Comparison of ENCODE assay signal across 12 cellular contexts in genomic region chr2:227188292-227188691, GRCh38. TPM values are rescaled to one million over a fixed set of nuclear protein-coding genes. Genes with fewer than 3 reads are reported as not detected.
DNase-seq lines count a peak whose midpoint lies in the region; ATAC-seq, FAIRE-seq and TF ChIP-seq lines count a peak whose summit lies in the region.
"Had no signal": no experiment of that assay in that cellular context is flagged by ENCODE, and none has a peak within 500 bp of the region (broad histone marks: within the 10 kb centered on the region; RNA-seq: fewer than 3 reads in every experiment).

No MANE protein-coding gene starts in this region.

- in situ Hi-C loops in transverse colon (cut with MboI; ENCODE audit: low pct_ligation_motif_present in 1 of 4, low pct_unique_long_range_greater_than_20kb in 1 of 4, low sequenced_read_pairs in 3 of 4), result no loop called here

- H3K79me2 ChIP-seq in SK-N-SH (ENCODE audit: insufficient read depth), result no peaks in the 10 kb centered on the region

- peak overlapping the region; percentile 73; the same call in 1 of the 2 replicates for H2AFZ ChIP-seq in SK-N-SH (ENCODE audit: low read depth)

- H3K27me3 ChIP-seq in SK-N-SH (ENCODE audit: insufficient read depth), result no peaks in the 10 kb centered on the region
- no peaks in the 10 kb centered on the region for H3K27me3 ChIP-seq in right lobe of liver
- H3K27me3 ChIP-seq in transverse colon, result no peaks in the 10 kb centered on the region
- H3K27me3 ChIP-seq: sigmoid colon had no signal

- ATAC-seq in HG02763 (IDR thresholded peaks at IDR 0.05; ENCODE audit: unreplicated experiment), result peak; percentile 57
- peak in 3 of 4 donors; percentile 14 to 71 (median 31) for ATAC-seq in right lobe of liver
- ATAC-seq: Panc1 had no signal

- no peak overlapping the region for H3K4me3 ChIP-seq in SK-N-SH (ENCODE audit: low read depth in 2 of 2, low read length in 1 of 2)
- H3K4me3 ChIP-seq in right lobe of liver, result no peak overlapping the region
- H3K4me3 ChIP-seq in transverse colon, result no peak overlapping the region
- H3K4me3 ChIP-seq: sigmoid colon had no signal

- H3K4me1 ChIP-seq in SK-N-SH (ENCODE audit: control insufficient read depth in 1 of 2, insufficient read depth in 2 of 2, low read depth in 1 of 2, low read length in 1 of 2) (no peaks in the 10 kb centered on the region; a peak in 2 of 4 replicates), right lobe of liver (peaks cover 0 to 10% (median 0%) of the 10 kb centered on the region in 4 donors), transverse colon (no peaks in the 10 kb centered on the region)

- H3K27ac ChIP-seq in SK-N-SH (ENCODE audit: low read depth in 2 of 2, low read length in 1 of 2), result peak overlapping the region; percentile 39 to 67; a peak in 3 of 4 replicates
- H3K27ac ChIP-seq in right lobe of liver, result no peak overlapping the region
- H3K27ac ChIP-seq in transverse colon, result no peak overlapping the region

- TF ChIP-seq POLR2A in GM12892 (IDR thresholded peaks at IDR 0.05; ENCODE audit: low read depth, low read length) (peak; percentile 54; the same call in 1 of the 2 replicates), right lobe of liver (IDR thresholded peaks at IDR 0.05) (no peak), transverse colon (IDR thresholded peaks at IDR 0.05) (no peak)

- intact Hi-C loops in right lobe of liver (cut with DNase I), result no loop called here
- intact Hi-C loops in transverse colon (cut with DNase I; ENCODE audit: low total_unique reads), result no loop called here

- 15% methylated on average over 6 of the region's 6 CpGs for WGBS in SK-N-SH (ENCODE audit: low lambda C conversion rate)
- WGBS in right lobe of liver (ENCODE audit: insufficient coverage, low coverage, low lambda C conversion rate, missing lambda C conversion rate), result 38% methylated on average over 6 of the region's 6 CpGs
- 57 to 70% methylated on average over 5 to 6 of the region's 6 CpGs for WGBS in transverse colon (ENCODE audit: low coverage in 1 of 2), 2 donors

- no peaks in the 10 kb centered on the region for H3K9me2 ChIP-seq in SK-N-SH

- no peaks in the 10 kb centered on the region for H3K9me3 ChIP-seq in SK-N-SH
- no peaks in the 10 kb centered on the region for H3K9me3 ChIP-seq in right lobe of liver
- H3K9me3 ChIP-seq in transverse colon, result no peaks in the 10 kb centered on the region
- H3K9me3 ChIP-seq: sigmoid colon had no signal

- no peaks in the 10 kb centered on the region for H4K20me1 ChIP-seq in SK-N-SH (ENCODE audit: insufficient read depth)

- no peaks in the 10 kb centered on the region for H3F3A ChIP-seq in SK-N-SH (replicated peaks; ENCODE audit: insufficient read depth)

- CTCF ChIA-PET in SK-N-SH (lab: Yijun Ruan, JAX), result interaction anchor here (0.7 to 2.4 kb wide), 2 partner anchors 50 to 617 kb away, joined by 3 to 9 read pairs; no protein-coding TSS in a partner anchor

- no peak for TF ChIP-seq RAD21 in SK-N-SH (IDR thresholded peaks at IDR 0.05; ENCODE audit: low read length)

- H3K36me3 ChIP-seq in SK-N-SH (replicated peaks in 1 of 2; ENCODE audit: control insufficient read depth in 1 of 2, insufficient read depth in 2 of 2, low read length in 1 of 2) (no peaks in the 10 kb centered on the region), right lobe of liver (no peaks in the 10 kb centered on the region), transverse colon (no peaks in the 10 kb centered on the region)
- H3K36me3 ChIP-seq: sigmoid colon had no signal

- DNase-seq in GM12892 (ENCODE audit: insufficient read length) (peak; percentile 17), SK-N-SH (no peak), right lobe of liver (no peak), middle frontal gyrus (ENCODE audit: extremely low spot score, low spot score) (no peak), 8988T (no peak), transverse colon (no peak), NCI-H748 (lab: John Stamatoyannopoulos, UW; ENCODE audit: unreplicated experiment) (no peak)
- DNase-seq: activated T-cell treated with anti-CD3 and anti-CD28 coated beads, Interleukin-2, amount 50 U/mL, for 24 hours; DND-41; sigmoid colon had no signal

- H3K9ac ChIP-seq in SK-N-SH, result no peak overlapping the region

- H3K4me2 ChIP-seq in SK-N-SH, result peak overlapping the region; percentile 8; the same call in 1 of the 2 replicates

- TF ChIP-seq CTCF in SK-N-SH (IDR thresholded peaks at IDR 0.05) (no peak), right lobe of liver (IDR thresholded peaks at IDR 0.05) (no peak), transverse colon (IDR thresholded peaks at IDR 0.05) (no peak)

- TF ChIP-seq EP300 in SK-N-SH (IDR thresholded peaks at IDR 0.05; ENCODE audit: borderline replicate concordance in 1 of 2, low read depth in 1 of 2, low read length in 1 of 2), result no peak
- no peak for TF ChIP-seq EP300 in transverse colon (IDR thresholded peaks at IDR 0.05; ENCODE audit: low read depth)

- peak; percentile 90 for FAIRE-seq in GM12892 (lab: Jason Lieb, UNC)

- POLR2A ChIA-PET in SK-N-SH (lab: Yijun Ruan, JAX), result no interaction called here

TF ChIP-seq in SK-N-SH, 30 proteins besides CTCF, POLR2A, EP300 and RAD21:
- peak; percentile 84 for TF ChIP-seq MEF2A (IDR thresholded peaks at IDR 0.05; ENCODE audit: borderline replicate concordance, low read depth)
- TF ChIP-seq RFX5 (IDR thresholded peaks at IDR 0.05; ENCODE audit: low read length), result no peak
- TF ChIP-seq TAF1 (IDR thresholded peaks at IDR 0.05; ENCODE audit: borderline replicate concordance, low read depth, low read length), result no peak
- peak; percentile 65 for TF ChIP-seq TCF12 (IDR thresholded peaks at IDR 0.05)
- TF ChIP-seq FOXJ3 (CRISPR knock-in tag; IDR thresholded peaks at IDR 0.05), result no peak
- no peak for TF ChIP-seq NRF1 (IDR thresholded peaks at IDR 0.05; ENCODE audit: low read depth, low read length)
- peak; percentile 15; the same call in 1 of the 2 replicates for TF ChIP-seq GABPA (IDR thresholded peaks at IDR 0.05; ENCODE audit: low read depth)
- TF ChIP-seq YY1 (IDR thresholded peaks at IDR 0.05; ENCODE audit: low read depth), result no peak
- TF ChIP-seq FOSL2 (IDR thresholded peaks at IDR 0.05; ENCODE audit: borderline replicate concordance, low read depth), result peak; percentile 26; the same call in 1 of the 2 replicates
- TF ChIP-seq, protein P1, sequence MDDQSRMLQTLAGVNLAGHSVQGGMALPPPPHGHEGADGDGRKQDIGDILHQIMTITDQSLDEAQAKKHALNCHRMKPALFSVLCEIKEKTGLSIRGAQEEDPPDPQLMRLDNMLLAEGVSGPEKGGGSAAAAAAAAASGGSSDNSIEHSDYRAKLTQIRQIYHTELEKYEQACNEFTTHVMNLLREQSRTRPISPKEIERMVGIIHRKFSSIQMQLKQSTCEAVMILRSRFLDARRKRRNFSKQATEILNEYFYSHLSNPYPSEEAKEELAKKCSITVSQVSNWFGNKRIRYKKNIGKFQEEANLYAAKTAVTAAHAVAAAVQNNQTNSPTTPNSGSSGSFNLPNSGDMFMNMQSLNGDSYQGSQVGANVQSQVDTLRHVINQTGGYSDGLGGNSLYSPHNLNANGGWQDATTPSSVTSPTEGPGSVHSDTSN (IDR thresholded peaks at IDR 0.05), result 0 out of 2 replicates have a peak, but pooled peaks have one; percentile 15

RNA-seq across cellular contexts. Expression of gene COL4A3, which starts 23.9 kb away (rescaled TPM):
- 24.8 TPM for polyA plus RNA-seq in GM12892 (2012; ENCODE audit: missing spikeins)
- polyA plus RNA-seq in SK-N-SH (2012; rRNA removed), result not detected in 2 replicates
- not detected in 2 replicates for polyA plus RNA-seq in SK-N-SH (2012; cell fraction: cytosol; rRNA removed)
- polyA plus RNA-seq in SK-N-SH (2012; cell fraction: nucleus; rRNA removed), result not detected in 2 replicates
- 1 to 10 TPM in 3 of 6 experiments, under 1 TPM in 3; 0.12 to 1.6 (median 0.73) TPM for total RNA-seq in right lobe of liver
- 10 to 100 TPM in 1 of 4 donors, 1 to 10 TPM in 1, under 1 TPM in 1, not detected in 1; 0.41 to 20.9 (median 5.1) TPM for total RNA-seq in transverse colon

RNA-seq across cellular contexts. Expression of gene COL4A4, which starts 24.3 kb away (rescaled TPM):
- 2.8 TPM for polyA plus RNA-seq in GM12892 (2012; ENCODE audit: missing spikeins)
- polyA plus RNA-seq in SK-N-SH (2012; rRNA removed), result not detected in 2 replicates
- under 0.01 TPM in 1 of 2 replicates, not detected in the other for polyA plus RNA-seq in SK-N-SH (2012; cell fraction: cytosol; rRNA removed)
- polyA plus RNA-seq in SK-N-SH (2012; cell fraction: nucleus; rRNA removed), result not detected in 2 replicates
- total RNA-seq in right lobe of liver (1 to 10 TPM in 5 of 6 experiments, under 1 TPM in 1; 0.86 to 2.4 (median 1.8) TPM), transverse colon (1 to 10 TPM; 1.5 to 4.6 (median 2.6) TPM)

Comparison
In these comparisons a context has a peak if more than half of its experiments do, and no peak if none do; other contexts are left out.
1. H3K27ac ChIP-seq: peak in SK-N-SH (2 of 2); none in right lobe of liver (0 of 3) and transverse colon (0 of 4).